18 cellular contexts compared by ENCODE assay signal in genomic region chr15:38650384-38650783, GRCh38.
DNase-seq lines count a peak whose midpoint lies in the region; ATAC-seq, FAIRE-seq and TF ChIP-seq lines count a peak whose summit lies in the region.
"Had no signal": no experiment of that assay in that cellular context is flagged by ENCODE, and none has a peak within 500 bp of the region (broad histone marks: within the 10 kb centered on the region; RNA-seq: fewer than 3 reads in every experiment).

No MANE protein-coding gene starts in this region.

- in situ Hi-C loops in GM12878 (cut with MboI) = no loop called here

- H3K4me3 ChIP-seq in GM12878 = no peak overlapping the region
- H3K4me3 ChIP-seq in skin epidermis = no peak overlapping the region
- H3K4me3 ChIP-seq: A549, uterus had no signal

- no peak for FAIRE-seq in GM12878 (lab: Jason Lieb, UNC)
- FAIRE-seq: A549 had no signal

- H3K9me3 Mint-ChIP-seq in activated CD4-positive, alpha-beta T cell treated with anti-CD3 and anti-CD28 coated beads, Interleukin-2, amount 10 ng/mL, durations not matched to agents 24 days and 14 days = no peaks in the 10 kb centered on the region
- no peaks in the 10 kb centered on the region for H3K9me3 Mint-ChIP-seq in glutamatergic neuron (ENCODE audit: unreplicated experiment)

- intact Hi-C loops in activated CD4-positive, alpha-beta T cell treated with anti-CD3 and anti-CD28 coated beads, Interleukin-2, amount 10 ng/mL, durations not matched to agents 24 days and 14 days (cut with micrococcal nuclease) = loop anchor here (1.0 kb wide), 1 partner anchor 10 kb away; no protein-coding TSS in a partner anchor
- intact Hi-C loops in GM12878 (cut with micrococcal nuclease; ENCODE audit: unreplicated experiment) = no loop called here

- peak overlapping the region; percentile 82 for H3K4me3 Mint-ChIP-seq in activated CD4-positive, alpha-beta T cell treated with anti-CD3 and anti-CD28 coated beads, Interleukin-2, amount 10 ng/mL, durations not matched to agents 24 days and 14 days
- H3K4me3 Mint-ChIP-seq in glutamatergic neuron (ENCODE audit: unreplicated experiment) = no peak overlapping the region

- no peaks in the 10 kb centered on the region for H3K27me3 ChIP-seq in GM12878 (replicated peaks in 1 of 2; ENCODE audit: control insufficient read depth in 2 of 2, insufficient read depth in 2 of 2, low read length in 1 of 2)
- H3K27me3 ChIP-seq: uterus had no signal

- H3K27ac ChIP-seq in GM12878 (ENCODE audit: control insufficient read depth, insufficient read depth) (no peak overlapping the region), skin epidermis (peak overlapping the region in 11 of 21 experiments; percentile 62 to 95 (median 75))
- H3K27ac ChIP-seq: A549, uterus had no signal

- H3K4me2 ChIP-seq in GM12878 (ENCODE audit: control insufficient read depth, insufficient read depth) = no peak overlapping the region
- H3K4me2 ChIP-seq: A549 had no signal

- POLR2A ChIA-PET in GM12878 (lab: Charles Lee) = interaction anchor here (1.2 to 20.1 kb wide), 9 partner anchors 8 to 90 kb away, joined by 4 to 367 read pairs (median 12); partner anchors contain the start of gene RASGRP1

- H3K36me3 Mint-ChIP-seq in activated CD4-positive, alpha-beta T cell treated with anti-CD3 and anti-CD28 coated beads, Interleukin-2, amount 10 ng/mL, durations not matched to agents 24 days and 14 days (ENCODE audit: low read depth) = peaks cover 8% of the 10 kb centered on the region
- no peaks in the 10 kb centered on the region for H3K36me3 Mint-ChIP-seq in glutamatergic neuron (ENCODE audit: unreplicated experiment)

- no peak for TF ChIP-seq POLR2A in GM12878 (IDR thresholded peaks at IDR 0.05; ENCODE audit: low read depth, low read length)

- CTCF ChIA-PET in GM12878 (lab: Yijun Ruan, JAX) = interaction anchor here (1.8 to 9.8 kb wide), 8 partner anchors 13 to 89 kb away, joined by 5 to 188 read pairs (median 76); partner anchors contain the start of gene RASGRP1

- H3K4me1 ChIP-seq in GM12878 (ENCODE audit: control insufficient read depth, insufficient read depth, low read length) = peaks cover 23% of the 10 kb centered on the region
- H3K4me1 ChIP-seq: A549, uterus had no signal

- H3K36me3 ChIP-seq in GM12878 (ENCODE audit: control insufficient read depth in 2 of 2, insufficient read depth in 2 of 2, low read length in 1 of 2) = no peaks in the 10 kb centered on the region
- H3K36me3 ChIP-seq: uterus had no signal

- TF ChIP-seq EP300 in GM12878 (IDR thresholded peaks at IDR 0.05; ENCODE audit: borderline replicate concordance in 1 of 2, control insufficient read depth in 1 of 2, low read depth in 2 of 2, low read length in 2 of 2) = no peak

- no peak for TF ChIP-seq RAD21 in GM12878 (IDR thresholded peaks at IDR 0.05; ENCODE audit: insufficient read depth, low read depth, low read length)

- no peak for DNase-seq in activated CD4-positive, alpha-beta T cell treated with anti-CD3 and anti-CD28 coated beads, Interleukin-2, amount 10 ng/mL, durations not matched to agents 24 days and 14 days
- no peak for DNase-seq in activated CD4-positive, alpha-beta T cell treated with anti-CD3 and anti-CD28 coated beads, Interleukin-2, amount 50 U/mL, for 4 hours
- DNase-seq in NAMALWA (ENCODE audit: low spot score) (peak; percentile 22), GM12878 (ENCODE audit: low read depth, low spot score) (no peak), glutamatergic neuron (no peak), SHP77 treated with DMSO at 0.1 percent for 48 hours (lab: John Stamatoyannopoulos, UW) (no peak)
- DNase-seq: activated CD4-positive, alpha-beta T cell treated with anti-CD3 and anti-CD28 coated beads for 48 hours; GDM1; H7; NCI-H1694 treated with DMSO at 0.1 percent for 48 hours; retina; SHP77; T1000; uterus had no signal

- ATAC-seq in GM12878 (peak; percentile 38; the same call in 2 of the 3 replicates), HG02571 (IDR thresholded peaks at IDR 0.05; ENCODE audit: unreplicated experiment) (no peak)
- ATAC-seq: A549, esophagus mucosa had no signal

- no peaks in the 10 kb centered on the region; the same call in 1 of the 3 replicates for H3K9me3 ChIP-seq in GM12878 (replicated peaks; ENCODE audit: control insufficient read depth, insufficient read depth, low read length)
- H3K9me3 ChIP-seq: A549, uterus had no signal

- TF ChIP-seq CTCF in GM12878 (IDR thresholded peaks at IDR 0.05 in 2 of 3, conservative IDR thresholded peaks at IDR 0.05 in 1 of 3; ENCODE audit: control insufficient read depth in 2 of 3, extremely low read depth in 1 of 3, insufficient read depth in 1 of 3, low read depth in 3 of 3, low read length in 3 of 3) = no peak
- no peak for TF ChIP-seq CTCF in glutamatergic neuron (IDR thresholded peaks at IDR 0.05; ENCODE audit: partially characterized antibody, unreplicated experiment)

- peak overlapping the region; percentile 90 for H3K27ac Mint-ChIP-seq in activated CD4-positive, alpha-beta T cell treated with anti-CD3 and anti-CD28 coated beads, Interleukin-2, amount 10 ng/mL, durations not matched to agents 24 days and 14 days
- no peak overlapping the region for H3K27ac Mint-ChIP-seq in glutamatergic neuron (ENCODE audit: unreplicated experiment)

- no peaks in the 10 kb centered on the region for H4K20me1 ChIP-seq in GM12878 (ENCODE audit: control insufficient read depth, insufficient read depth)

- peaks cover 71% of the 10 kb centered on the region for H3K4me1 Mint-ChIP-seq in activated CD4-positive, alpha-beta T cell treated with anti-CD3 and anti-CD28 coated beads, Interleukin-2, amount 10 ng/mL, durations not matched to agents 24 days and 14 days
- no peaks in the 10 kb centered on the region for H3K4me1 Mint-ChIP-seq in glutamatergic neuron (ENCODE audit: low read depth, unreplicated experiment)

- H3K79me2 ChIP-seq in GM12878 (ENCODE audit: control insufficient read depth, insufficient read depth, low read length) = no peaks in the 10 kb centered on the region

- no peaks in the 10 kb centered on the region for H3K27me3 Mint-ChIP-seq in activated CD4-positive, alpha-beta T cell treated with anti-CD3 and anti-CD28 coated beads, Interleukin-2, amount 10 ng/mL, durations not matched to agents 24 days and 14 days
- peaks cover 2% of the 10 kb centered on the region for H3K27me3 Mint-ChIP-seq in glutamatergic neuron (ENCODE audit: unreplicated experiment)

- SMC1A ChIA-PET in GM12878 (lab: Charles Lee; ENCODE audit: uncharacterized antibody, unreplicated experiment) = interaction anchor here (1.2 to 47.0 kb wide), 9 partner anchors 11 to 89 kb away, joined by 3 to 1803 read pairs (median 103); partner anchors contain the start of gene RASGRP1

- H3K9ac ChIP-seq in GM12878 (ENCODE audit: control insufficient read depth, insufficient read depth, low read length) = no peak overlapping the region

- H2AFZ ChIP-seq in GM12878 (ENCODE audit: control insufficient read depth, low read depth, low read length) = no peak overlapping the region

- BruUV-seq in GM12878 (replicated peaks; lab: Mats Ljungman, UMichigan) = no TSS peak

- RAD21 ChIA-PET in GM12878 (lab: Charles Lee; ENCODE audit: unreplicated experiment) = interaction anchor here (0.9 to 22.0 kb wide), 9 partner anchors 19 to 98 kb away, joined by 4 to 737 read pairs (median 36); partner anchors contain the start of gene RASGRP1

TF ChIP-seq in GM12878, 131 proteins besides CTCF, POLR2A, EP300 and RAD21 (continues in another document):
- TF ChIP-seq NRF1 (conservative IDR thresholded peaks at IDR 0.05; ENCODE audit: low read depth, low read length) (no peak), BRCA1 (IDR thresholded peaks at IDR 0.05; ENCODE audit: low read depth, low read length) (no peak), TBL1XR1 (IDR thresholded peaks at IDR 0.05; ENCODE audit: low read depth, low read length) (no peak), ZNF592 (IDR thresholded peaks at IDR 0.05) (no peak), BHLHE40 (IDR thresholded peaks at IDR 0.05; ENCODE audit: borderline replicate concordance in 1 of 2, low read depth in 2 of 2, low read length in 1 of 2) (no peak), HDAC2 (IDR thresholded peaks at IDR 0.05) (no peak), BCL11A (IDR thresholded peaks at IDR 0.05; ENCODE audit: low read depth, low read length) (no peak)
